Comparison of ENCODE assay signal across 21 cellular contexts in genomic region chr6:47447726-47448125, GRCh38.
"Had no signal": no experiment of that assay in that cellular context is flagged by ENCODE, and none has a peak within 500 bp of the region (broad histone marks: within the 10 kb centered on the region; RNA-seq: fewer than 3 reads in every experiment).

No MANE protein-coding gene starts in this region.

- H3K9ac ChIP-seq: parathyroid adenoma had no signal

- H3K4me1 ChIP-seq: esophagus muscularis mucosa, gastrocnemius medialis, parathyroid adenoma, prostate gland, stomach, transverse colon had no signal

- H3K27me3 Mint-ChIP-seq: effector memory CD8-positive, alpha-beta T cell; naive B cell had no signal

- H3K9me3 Mint-ChIP-seq: effector memory CD8-positive, alpha-beta T cell had no signal

- ATAC-seq: gastrocnemius medialis, heart right ventricle, left ventricle myocardium superior, sciatic nerve had no signal

- H3K27me3 ChIP-seq: esophagus muscularis mucosa, gastrocnemius medialis, heart right ventricle, stomach, transverse colon had no signal

- H3K79me2 ChIP-seq: parathyroid adenoma had no signal

- H3K27ac Mint-ChIP-seq: effector memory CD8-positive, alpha-beta T cell; naive B cell; nephron progenitor cell had no signal

- H2AFZ ChIP-seq: parathyroid adenoma had no signal

- H3K36me3 ChIP-seq: esophagus muscularis mucosa, gastrocnemius medialis, heart right ventricle, prostate gland, stomach, thoracic aorta, transverse colon had no signal

- H3K4me3 ChIP-seq: esophagus muscularis mucosa, gastrocnemius medialis, heart right ventricle, prostate gland, stomach, thoracic aorta, transverse colon had no signal

- H3K9me3 ChIP-seq: esophagus muscularis mucosa, gastrocnemius medialis, heart right ventricle, prostate gland, stomach, thoracic aorta, transverse colon had no signal

- H3K27ac ChIP-seq: epithelial cell of prostate, esophagus muscularis mucosa, gastrocnemius medialis, heart right ventricle, parathyroid adenoma, prostate gland, stomach, thoracic aorta, transverse colon had no signal

- H3K4me1 Mint-ChIP-seq: naive B cell had no signal

- DNase-seq: effector memory CD8-positive, alpha-beta T cell; gastrocnemius medialis; heart right ventricle; hypothalamus; islet precursor cell; left ventricle myocardium superior; mesendoderm; naive B cell; nephron progenitor cell; retina; stimulated activated CD4-positive, alpha-beta T cell treated with anti-CD3 and anti-CD28 coated beads, Interleukin-2, amount 100 ng/mL, for 24 hours; stimulated activated naive CD4-positive, alpha-beta T cell; stomach; substantia nigra; transverse colon had no signal

- H3K36me3 Mint-ChIP-seq: naive B cell had no signal

- H3K4me3 Mint-ChIP-seq: effector memory CD8-positive, alpha-beta T cell; naive B cell; nephron progenitor cell had no signal
